ENCODE assay signal across 14 cellular contexts in the genomic region with DNA sequence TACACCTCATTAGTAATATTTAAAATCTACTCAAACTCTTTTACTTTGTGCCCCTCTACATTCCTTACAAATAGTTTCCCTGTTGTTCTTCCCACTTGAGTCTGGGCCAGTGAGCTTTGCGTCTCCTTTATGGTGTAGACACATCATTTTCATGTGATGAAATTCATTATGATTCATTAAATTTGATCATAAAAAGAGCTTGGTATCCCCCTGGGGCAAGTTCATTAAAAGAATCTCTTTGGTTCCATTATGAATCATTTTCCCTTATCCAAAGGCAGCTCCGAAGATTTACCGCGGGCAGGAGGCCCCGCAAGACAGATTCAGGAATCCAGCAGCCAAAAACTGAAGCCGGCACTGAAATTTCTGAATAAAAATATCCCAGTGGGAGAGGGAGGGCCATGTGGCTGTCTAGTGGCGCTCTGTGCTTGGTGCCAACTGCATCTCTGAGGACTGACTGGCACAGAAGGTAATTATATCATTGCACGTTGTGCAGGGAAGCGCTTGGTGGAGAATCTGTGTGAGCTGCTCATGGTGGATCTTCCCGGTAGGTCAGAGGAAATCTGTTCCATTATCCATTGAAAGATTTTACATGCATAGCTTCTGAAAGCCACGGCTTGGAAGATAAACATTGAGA.
DNase-seq lines count a peak whose midpoint lies in the region; ATAC-seq and TF ChIP-seq lines count a peak whose summit lies in the region.
"Had no signal": no experiment of that assay in that cellular context is flagged by ENCODE, and none has a peak within 500 bp of the region (broad histone marks: within the 10 kb centered on the region; RNA-seq: fewer than 3 reads in every experiment).

No MANE protein-coding gene starts in this region.

- BruUV-seq in MCF 10A (replicated peaks; lab: Mats Ljungman, UMichigan) = no TSS peak

- intact Hi-C loops in MCF 10A (cut with micrococcal nuclease) (no loop called here), breast epithelium (cut with DNase I; ENCODE audit: low total_unique reads) (no loop called here), ascending aorta (cut with DNase I) (no loop called here), tibial artery (cut with DNase I; ENCODE audit: low total_unique reads) (no loop called here)

- H3K27me3 ChIP-seq in breast epithelium = no peaks in the 10 kb centered on the region
- no peaks in the 10 kb centered on the region for H3K27me3 ChIP-seq in ascending aorta
- H3K27me3 ChIP-seq in tibial artery = no peaks in the 10 kb centered on the region
- H3K27me3 ChIP-seq: left lung, neural progenitor cell, upper lobe of left lung had no signal

- POLR2A ChIA-PET in MCF 10A (lab: Yijun Ruan, JAX) = interaction anchor here (0.6 to 1.4 kb wide), 14 partner anchors 9 to 566 kb away, joined by 3 to 5 read pairs (median 3); a partner anchor contains a TSS

- ATAC-seq in stimulated activated naive B cell treated with anti-CD40 and anti-IgM and Interleukin-4, amounts not matched to agents 10 μg/mL and 1 μg/mL and 100 μg/mL, for 72 hours (replicated peaks) = no peak
- ATAC-seq: left lung had no signal

- H3K9me3 ChIP-seq in breast epithelium (no peaks in the 10 kb centered on the region), ascending aorta (no peaks in the 10 kb centered on the region), tibial artery (no peaks in the 10 kb centered on the region)
- H3K9me3 ChIP-seq: left lung, upper lobe of left lung had no signal

- H3K27me3 Mint-ChIP-seq in MCF 10A (ENCODE audit: insufficient read depth, unreplicated experiment) = no peaks in the 10 kb centered on the region
- H3K27me3 Mint-ChIP-seq in stimulated activated naive B cell treated with anti-CD40 and anti-IgM and Interleukin-4, amounts not matched to agents 10 μg/mL and 1 μg/mL and 100 μg/mL, for 72 hours = peaks cover 0 to 8% of the 10 kb centered on the region in 2 donors

- DNase-seq in MCF 10A (ENCODE audit: unreplicated experiment) (peak; percentile 89), breast epithelium (ENCODE audit: low spot score in 2 of 2) (no peak), ascending aorta (ENCODE audit: low spot score in 2 of 2) (no peak), foreskin melanocyte (peak; percentile 94), tibial artery (no peak), retina (no peak), SIG-M5 treated with dmso at 0.1 percent for 504 hours (lab: John Stamatoyannopoulos, UW; ENCODE audit: unreplicated experiment) (no peak)
- no peak for DNase-seq in stimulated activated naive B cell treated with anti-CD40 and anti-IgM and Interleukin-4, amounts not matched to agents 10 μg/mL and 1 μg/mL and 100 μg/mL, for 72 hours
- DNase-seq: ACHN, NCI-H510A treated with DMSO at 0.1 percent for 48 hours, upper lobe of left lung had no signal

- no peak overlapping the region for H3K4me3 Mint-ChIP-seq in MCF 10A (ENCODE audit: unreplicated experiment)
- no peak overlapping the region for H3K4me3 Mint-ChIP-seq in stimulated activated naive B cell treated with anti-CD40 and anti-IgM and Interleukin-4, amounts not matched to agents 10 μg/mL and 1 μg/mL and 100 μg/mL, for 72 hours
- H3K4me3 Mint-ChIP-seq: activated naive CD8-positive, alpha-beta T cell; neural progenitor cell had no signal

- no peak for TF ChIP-seq POLR2A in breast epithelium (IDR thresholded peaks at IDR 0.05)

- no peak for TF ChIP-seq CTCF in MCF 10A (IDR thresholded peaks at IDR 0.05; ENCODE audit: unreplicated experiment)
- TF ChIP-seq CTCF in breast epithelium (IDR thresholded peaks at IDR 0.05) = no peak
- TF ChIP-seq CTCF in ascending aorta (IDR thresholded peaks at IDR 0.05) = no peak
- TF ChIP-seq CTCF in tibial artery (IDR thresholded peaks at IDR 0.05) = no peak

- no peaks in the 10 kb centered on the region for H3K9me3 Mint-ChIP-seq in MCF 10A (ENCODE audit: unreplicated experiment)
- peaks cover 0 to 1% of the 10 kb centered on the region in 2 donors for H3K9me3 Mint-ChIP-seq in stimulated activated naive B cell treated with anti-CD40 and anti-IgM and Interleukin-4, amounts not matched to agents 10 μg/mL and 1 μg/mL and 100 μg/mL, for 72 hours

- H3K4me1 ChIP-seq in breast epithelium (no peaks in the 10 kb centered on the region), ascending aorta (peaks cover 6 to 9% of the 10 kb centered on the region in 2 donors), tibial artery (peaks cover 0 to 21% (median 14%) of the 10 kb centered on the region in 4 donors)
- H3K4me1 ChIP-seq: left lung, neural progenitor cell, upper lobe of left lung had no signal

- no peaks in the 10 kb centered on the region for H3K36me3 ChIP-seq in breast epithelium
- H3K36me3 ChIP-seq in ascending aorta = no peaks in the 10 kb centered on the region
- H3K36me3 ChIP-seq in tibial artery = no peaks in the 10 kb centered on the region
- H3K36me3 ChIP-seq: left lung, neural progenitor cell, upper lobe of left lung had no signal

- CTCF ChIA-PET in MCF 10A (lab: Yijun Ruan, JAX) = interaction anchor here (0.6 to 1.0 kb wide), 2 partner anchors 16 to 20 kb away, joined by 3 to 4 read pairs; no protein-coding TSS in a partner anchor

- peaks cover 21% of the 10 kb centered on the region for H3K4me1 Mint-ChIP-seq in MCF 10A (ENCODE audit: insufficient read depth, unreplicated experiment)
- no peaks in the 10 kb centered on the region for H3K4me1 Mint-ChIP-seq in stimulated activated naive B cell treated with anti-CD40 and anti-IgM and Interleukin-4, amounts not matched to agents 10 μg/mL and 1 μg/mL and 100 μg/mL, for 72 hours

- H3K27ac ChIP-seq in breast epithelium = peak overlapping the region in 1 of 2 donors; percentile 2
- peak overlapping the region; percentile 32 to 42 for H3K27ac ChIP-seq in ascending aorta
- peak overlapping the region; percentile 20 to 38 for H3K27ac ChIP-seq in tibial artery
- H3K27ac ChIP-seq: left lung, neural progenitor cell, upper lobe of left lung had no signal

- H3K4me3 ChIP-seq in breast epithelium (no peak overlapping the region), ascending aorta (no peak overlapping the region), tibial artery (no peak overlapping the region)
- H3K4me3 ChIP-seq: left lung, neural progenitor cell, upper lobe of left lung had no signal

- H3K27ac Mint-ChIP-seq in MCF 10A (ENCODE audit: low read depth, unreplicated experiment) = peak overlapping the region; percentile 36
- H3K27ac Mint-ChIP-seq in stimulated activated naive B cell treated with anti-CD40 and anti-IgM and Interleukin-4, amounts not matched to agents 10 μg/mL and 1 μg/mL and 100 μg/mL, for 72 hours = no peak overlapping the region
- H3K27ac Mint-ChIP-seq: activated naive CD8-positive, alpha-beta T cell had no signal

- no peaks in the 10 kb centered on the region for H3K36me3 Mint-ChIP-seq in MCF 10A (ENCODE audit: insufficient read depth, unreplicated experiment)
- peaks cover 0 to 2% of the 10 kb centered on the region in 2 donors for H3K36me3 Mint-ChIP-seq in stimulated activated naive B cell treated with anti-CD40 and anti-IgM and Interleukin-4, amounts not matched to agents 10 μg/mL and 1 μg/mL and 100 μg/mL, for 72 hours

Comparison
In these comparisons a context has a peak if more than half of its experiments do, and no peak if none do; other contexts are left out.
1. DNase-seq: peak in MCF 10A (single experiment) and foreskin melanocyte (single experiment); none in breast epithelium (0 of 2), ascending aorta (0 of 2), tibial artery (0 of 2), retina (single experiment), stimulated activated naive B cell treated with anti-CD40 and anti-IgM and Interleukin-4, amounts not matched to agents 10 μg/mL and 1 μg/mL and 100 μg/mL, for 72 hours (single experiment) and SIG-M5 treated with dmso at 0.1 percent for 504 hours (single experiment).